ENCODE assay signal across 9 cellular contexts in the genomic region with DNA sequence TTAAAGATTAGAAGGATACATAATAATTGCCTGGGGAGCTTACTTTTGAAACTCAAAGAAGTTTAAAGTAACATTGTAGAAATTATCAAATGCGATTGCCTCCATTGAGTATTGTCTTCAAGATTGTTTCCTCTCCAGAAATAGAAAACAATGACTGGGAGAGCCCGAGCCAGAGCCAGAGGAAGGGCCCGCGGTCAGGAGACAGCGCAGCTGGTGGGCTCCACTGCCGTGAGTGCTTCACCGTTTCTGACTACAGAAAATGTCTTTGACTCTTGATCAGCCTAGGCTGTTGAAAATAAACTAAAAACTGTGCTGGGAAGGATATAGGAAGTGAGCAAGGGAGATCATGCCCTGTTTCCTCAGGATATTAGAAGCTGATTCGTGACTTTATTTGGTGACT. TPM values are rescaled to one million over a fixed set of nuclear protein-coding genes. Genes with fewer than 3 reads are reported as not detected.
"Had no signal": no experiment of that assay in that cellular context is flagged by ENCODE, and none has a peak within 500 bp of the region (broad histone marks: within the 10 kb centered on the region; RNA-seq: fewer than 3 reads in every experiment).

No MANE protein-coding gene starts in this region.

- DNase-seq: GM23248, GOT3, H9, HCEC 1CT, HFFc6 had no signal

- H3K4me3 ChIP-seq: GM23248, GM23338, HAP-1 had no signal

- H3K27ac ChIP-seq: GM23248 had no signal

- H3K4me1 ChIP-seq: HAP-1 had no signal

- ATAC-seq: GM23338, HCT116 had no signal

- H3K9me3 ChIP-seq: HAP-1 had no signal

- H3K36me3 ChIP-seq: HAP-1 had no signal

RNA-seq across cellular contexts. Expression of a gene that starts 4.8 kb away (rescaled TPM):
- total RNA-seq: GM23248, GM23338, H1, H9, HFFc6 had no signal
